10 cellular contexts compared by ENCODE assay signal in genomic region chr5:88665750-88666215, GRCh38.
DNase-seq lines count a peak whose midpoint lies in the region; ATAC-seq and TF ChIP-seq lines count a peak whose summit lies in the region.
"Had no signal": no experiment of that assay in that cellular context is flagged by ENCODE, and none has a peak within 500 bp of the region (broad histone marks: within the 10 kb centered on the region; RNA-seq: fewer than 3 reads in every experiment).

No MANE protein-coding gene starts in this region.

- TF ChIP-seq CTCF in GM10266 (IDR thresholded peaks at IDR 0.05; ENCODE audit: control insufficient read depth, insufficient read depth, low read depth, missing control alignments): no peak

- DNase-seq in H4 (ENCODE audit: low spot score) (peak; percentile 48), NCI-H69 (lab: John Stamatoyannopoulos, UW) (peak; percentile 94), occipital lobe (lab: John Stamatoyannopoulos, UW) (peak; percentile 30), GM10266 (ENCODE audit: extremely low spot score) (no peak)
- DNase-seq: central memory CD4-positive, alpha-beta T cell; GF-D8 had no signal

- no peak for ATAC-seq in HG02973 (IDR thresholded peaks at IDR 0.05; ENCODE audit: unreplicated experiment)
- ATAC-seq in HG02759 (IDR thresholded peaks at IDR 0.05; ENCODE audit: unreplicated experiment): no peak
- ATAC-seq: gastroesophageal sphincter had no signal

- H3K27ac ChIP-seq in cingulate gyrus (ENCODE audit: low read depth, low read length): peak overlapping the region; percentile 80
- H3K27ac ChIP-seq: gastroesophageal sphincter had no signal
